ENCODE assay signal across 1 cellular context in the genomic region with DNA sequence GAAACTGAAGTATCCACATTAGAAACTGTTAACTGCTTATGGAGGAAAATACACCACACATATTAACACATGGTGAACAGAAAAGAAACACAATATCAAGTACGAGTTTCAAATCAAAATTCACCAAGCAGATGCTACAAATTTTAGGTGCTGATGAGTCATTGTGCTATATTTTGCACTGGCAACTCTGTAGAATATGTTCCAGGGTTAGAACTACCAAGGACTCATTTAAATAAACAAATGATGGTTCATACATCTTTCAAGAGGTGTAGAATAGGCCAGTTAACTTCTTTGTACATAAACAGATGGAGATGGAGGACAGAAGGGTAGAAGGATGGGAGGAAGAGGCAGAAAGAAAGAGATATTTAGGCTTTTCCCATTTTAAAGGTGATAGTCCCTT.
A peak's percentile ranks its signal among the peaks of the same experiment; 100 is the strongest.
TF ChIP-seq lines count a peak whose summit lies in the region.

No MANE protein-coding gene starts in this region.

TF ChIP-seq in IMR-90, 13 proteins besides CTCF, POLR2A, EP300 and RAD21:
- TF ChIP-seq NFE2L2 (IDR thresholded peaks at IDR 0.05; ENCODE audit: low read depth, low read length) (no peak), SMC3 (IDR thresholded peaks at IDR 0.05; ENCODE audit: low read depth, low read length) (no peak), FOS (IDR thresholded peaks at IDR 0.05; ENCODE audit: low read depth, low read length) (peak; percentile 35; the same call in 1 of the 2 replicates), RFX5 (IDR thresholded peaks at IDR 0.05; ENCODE audit: low read depth, low read length) (no peak), CHD1 (IDR thresholded peaks at IDR 0.05; ENCODE audit: low read depth, low read length) (no peak), MAZ (IDR thresholded peaks at IDR 0.05; ENCODE audit: borderline replicate concordance, low read depth, low read length) (no peak), RCOR1 (IDR thresholded peaks at IDR 0.05; ENCODE audit: insufficient replicate concordance, low read length) (peak; percentile 23), BHLHE40 (IDR thresholded peaks at IDR 0.05; ENCODE audit: low read depth, low read length) (no peak), MAFK (IDR thresholded peaks at IDR 0.05; ENCODE audit: low read depth, low read length) (no peak)
- TF ChIP-seq, protein P1, sequence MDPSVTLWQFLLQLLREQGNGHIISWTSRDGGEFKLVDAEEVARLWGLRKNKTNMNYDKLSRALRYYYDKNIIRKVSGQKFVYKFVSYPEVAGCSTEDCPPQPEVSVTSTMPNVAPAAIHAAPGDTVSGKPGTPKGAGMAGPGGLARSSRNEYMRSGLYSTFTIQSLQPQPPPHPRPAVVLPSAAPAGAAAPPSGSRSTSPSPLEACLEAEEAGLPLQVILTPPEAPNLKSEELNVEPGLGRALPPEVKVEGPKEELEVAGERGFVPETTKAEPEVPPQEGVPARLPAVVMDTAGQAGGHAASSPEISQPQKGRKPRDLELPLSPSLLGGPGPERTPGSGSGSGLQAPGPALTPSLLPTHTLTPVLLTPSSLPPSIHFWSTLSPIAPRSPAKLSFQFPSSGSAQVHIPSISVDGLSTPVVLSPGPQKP (IDR thresholded peaks at IDR 0.05; ENCODE audit: borderline replicate concordance, low read depth, low read length), result no peak
